ENCODE assay signal across 14 cellular contexts in the genomic region with DNA sequence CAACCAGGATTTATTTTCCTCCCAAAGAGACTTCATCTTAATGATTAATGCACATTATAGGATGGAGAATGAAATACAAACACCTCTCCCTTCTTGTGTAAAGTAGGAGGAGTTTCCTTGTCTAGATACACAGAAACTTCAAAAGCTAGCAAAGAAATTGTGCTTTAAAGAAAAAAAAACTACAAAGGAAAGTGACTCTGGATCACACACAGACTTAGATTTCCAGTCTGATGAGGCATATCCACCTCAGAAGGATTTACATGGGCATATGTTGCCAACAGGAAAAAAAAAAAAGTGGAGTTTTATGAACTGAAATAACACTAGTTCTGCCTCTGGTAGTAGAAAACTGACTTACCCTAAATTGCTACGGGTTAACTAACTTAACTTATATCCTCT.
"Had no signal": no experiment of that assay in that cellular context is flagged by ENCODE, and none has a peak within 500 bp of the region (broad histone marks: within the 10 kb centered on the region; RNA-seq: fewer than 3 reads in every experiment).

No MANE protein-coding gene starts in this region.

- H3K4me3 ChIP-seq: ascending aorta, hepatocyte, lung, mucosa of descending colon, right atrium auricular region, skin epidermis, upper lobe of right lung had no signal

- H3K27me3 ChIP-seq: ascending aorta, hepatocyte, right atrium auricular region, upper lobe of right lung had no signal

- H3K4me3 Mint-ChIP-seq: activated naive CD4-positive, alpha-beta T cell treated with anti-CD3 and anti-CD28 coated beads, Interleukin-2, amount 10 ng/mL, durations not matched to agents 7 days and 5 days; activated T-helper 1 cell treated with anti-CD3 and anti-CD28 coated beads, Interleukin-12 subunit alpha, Interleukin-12 subunit beta, Interleukin-2, Interleukin-4 antibody, amounts not matched to agents 30 ng/mL and 10 ng/mL and 1 ng/mL, durations not matched to agents 14 hours and 24 hours and 36 hours; naive thymus-derived CD8-positive, alpha-beta T cell had no signal

- H3K9me3 Mint-ChIP-seq: activated naive CD4-positive, alpha-beta T cell treated with anti-CD3 and anti-CD28 coated beads, Interleukin-2, amount 10 ng/mL, durations not matched to agents 7 days and 5 days; activated T-helper 1 cell treated with anti-CD3 and anti-CD28 coated beads, Interleukin-12 subunit alpha, Interleukin-12 subunit beta, Interleukin-2, Interleukin-4 antibody, amounts not matched to agents 30 ng/mL and 10 ng/mL and 1 ng/mL, durations not matched to agents 14 hours and 24 hours and 36 hours; naive thymus-derived CD8-positive, alpha-beta T cell had no signal

- H3K36me3 ChIP-seq: ascending aorta, right atrium auricular region, upper lobe of right lung had no signal

- H3K4me1 ChIP-seq: upper lobe of right lung had no signal

- H3K27me3 Mint-ChIP-seq: activated naive CD4-positive, alpha-beta T cell treated with anti-CD3 and anti-CD28 coated beads, Interleukin-2, amount 10 ng/mL, durations not matched to agents 7 days and 5 days had no signal

- DNase-seq: activated naive CD4-positive, alpha-beta T cell treated with anti-CD3 and anti-CD28 coated beads, Interleukin-2, amount 10 ng/mL, durations not matched to agents 7 days and 5 days; mucosa of descending colon; naive thymus-derived CD8-positive, alpha-beta T cell; posterior cingulate gyrus; stimulated activated CD4-positive, alpha-beta T cell treated with anti-CD3 and anti-CD28 coated beads, Interleukin-4, amount 100 ng/mL, for 4 hours; stimulated activated CD8-positive, alpha-beta memory T cell treated with anti-CD3 and anti-CD28 coated beads, Interleukin-4, amount 100 ng/mL, for 48 hours; stimulated activated naive CD4-positive, alpha-beta T cell treated with Interleukin-2 at 50 U/mL for 16 hours; upper lobe of right lung had no signal

- H3K27ac Mint-ChIP-seq: activated naive CD4-positive, alpha-beta T cell treated with anti-CD3 and anti-CD28 coated beads, Interleukin-2, amount 10 ng/mL, durations not matched to agents 7 days and 5 days; activated T-helper 1 cell treated with anti-CD3 and anti-CD28 coated beads, Interleukin-12 subunit alpha, Interleukin-12 subunit beta, Interleukin-2, Interleukin-4 antibody, amounts not matched to agents 30 ng/mL and 10 ng/mL and 1 ng/mL, durations not matched to agents 14 hours and 24 hours and 36 hours; naive thymus-derived CD8-positive, alpha-beta T cell had no signal

- H3K27ac ChIP-seq: ascending aorta, right atrium auricular region, skin epidermis, upper lobe of right lung had no signal

- H3K36me3 Mint-ChIP-seq: activated naive CD4-positive, alpha-beta T cell treated with anti-CD3 and anti-CD28 coated beads, Interleukin-2, amount 10 ng/mL, durations not matched to agents 7 days and 5 days; naive thymus-derived CD8-positive, alpha-beta T cell had no signal

- H3K4me1 Mint-ChIP-seq: activated naive CD4-positive, alpha-beta T cell treated with anti-CD3 and anti-CD28 coated beads, Interleukin-2, amount 10 ng/mL, durations not matched to agents 7 days and 5 days; naive thymus-derived CD8-positive, alpha-beta T cell had no signal

- ATAC-seq: mucosa of descending colon; naive thymus-derived CD8-positive, alpha-beta T cell; upper lobe of right lung had no signal

- H3K9me3 ChIP-seq: ascending aorta, mucosa of descending colon, right atrium auricular region, upper lobe of right lung had no signal
